ENCODE assay signal across 8 cellular contexts in genomic region chr7:1460757-1461639, GRCh38. TPM values are rescaled to one million over a fixed set of nuclear protein-coding genes. Genes with fewer than 3 reads are reported as not detected.
A peak's percentile ranks its signal among the peaks of the same experiment; 100 is the strongest.
DNase-seq lines count a peak whose midpoint lies in the region; FAIRE-seq and TF ChIP-seq lines count a peak whose summit lies in the region.
"Had no signal": no experiment of that assay in that cellular context is flagged by ENCODE, and none has a peak within 500 bp of the region (broad histone marks: within the 10 kb centered on the region; RNA-seq: fewer than 3 reads in every experiment).

No MANE protein-coding gene starts in this region.

- H3K9me3 Mint-ChIP-seq in astrocyte (ENCODE audit: unreplicated experiment): no peaks in the 10 kb centered on the region

- H2AFZ ChIP-seq in astrocyte (ENCODE audit: low read depth, low read length) (no peak overlapping the region), keratinocyte (ENCODE audit: control insufficient read depth, low read length) (peak overlapping the region; percentile 74), Karpas-422 (ENCODE audit: low read length) (no peak overlapping the region)

- DNase-seq in astrocyte (ENCODE audit: low read depth) (peak; percentile 32), keratinocyte (ENCODE audit: low read depth, low spot score) (no peak), stromal cell of bone marrow (ENCODE audit: low read depth) (peak; percentile 57), Karpas-422 (no peak)
- DNase-seq in stimulated activated CD4-positive, alpha-beta T cell treated with anti-CD3 and anti-CD28 coated beads, Interleukin-12 subunit alpha, Interleukin-12 subunit beta, amount 100 ng/mL, for 4 hours: no peak
- no peak for DNase-seq in activated naive CD4-positive, alpha-beta T cell treated with anti-CD3 and anti-CD28 coated beads, Interleukin-2, amount 50 U/mL, for 16 hours

- H3K4me1 ChIP-seq in HUES6 (ENCODE audit: control insufficient read depth, insufficient read depth, low read length) (peaks cover 28% of the 10 kb centered on the region), astrocyte (ENCODE audit: insufficient read depth, low read length) (peaks cover 28% of the 10 kb centered on the region), keratinocyte (ENCODE audit: control insufficient read depth, extremely low read depth, insufficient read depth, low read length) (peaks cover 46% of the 10 kb centered on the region), Karpas-422 (ENCODE audit: low read length) (no peaks in the 10 kb centered on the region)

- TF ChIP-seq CTCF in astrocyte (IDR thresholded peaks at IDR 0.05; ENCODE audit: insufficient read depth, low read depth, low read length) (no peak), keratinocyte (optimal IDR thresholded peaks at IDR 0.05 in 1 of 3, IDR thresholded peaks at IDR 0.05 in 1 of 3, conservative IDR thresholded peaks at IDR 0.05 in 1 of 3; ENCODE audit: extremely low read depth in 1 of 3, insufficient read depth in 2 of 3, low read length in 3 of 3) (no peak)

- H4K20me1 ChIP-seq in astrocyte (ENCODE audit: insufficient read depth, low read length): peaks cover 26% of the 10 kb centered on the region
- H4K20me1 ChIP-seq in keratinocyte (ENCODE audit: control insufficient read depth, extremely low read depth, insufficient read depth, low read length): peaks cover 3% of the 10 kb centered on the region
- H4K20me1 ChIP-seq in Karpas-422 (ENCODE audit: insufficient read depth, low read depth, low read length): no peaks in the 10 kb centered on the region

- peaks cover 2% of the 10 kb centered on the region for H3K36me3 Mint-ChIP-seq in astrocyte (ENCODE audit: low read depth, unreplicated experiment)

- no peak overlapping the region for H3K27ac Mint-ChIP-seq in astrocyte (ENCODE audit: unreplicated experiment)

- FAIRE-seq in astrocyte (lab: Jason Lieb, UNC): no peak
- no peak for FAIRE-seq in keratinocyte (lab: Jason Lieb, UNC)

- no peaks in the 10 kb centered on the region for H3K9me3 ChIP-seq in HUES6 (ENCODE audit: control insufficient read depth, insufficient read depth, low read depth, low read length)
- H3K9me3 ChIP-seq in astrocyte (ENCODE audit: insufficient read depth, low read depth, low read length): no peaks in the 10 kb centered on the region
- no peaks in the 10 kb centered on the region for H3K9me3 ChIP-seq in keratinocyte (ENCODE audit: control insufficient read depth, low read depth, low read length)
- H3K9me3 ChIP-seq in Karpas-422 (ENCODE audit: low read length): no peaks in the 10 kb centered on the region
- H3K9me3 ChIP-seq: SJSA1 had no signal

- H3K36me3 ChIP-seq in HUES6 (ENCODE audit: control insufficient read depth, insufficient read depth, low read length): no peaks in the 10 kb centered on the region
- no peaks in the 10 kb centered on the region for H3K36me3 ChIP-seq in astrocyte (ENCODE audit: insufficient read depth, low read length)
- no peaks in the 10 kb centered on the region for H3K36me3 ChIP-seq in keratinocyte (ENCODE audit: control insufficient read depth in 2 of 2, extremely low read depth in 1 of 2, insufficient read depth in 2 of 2, low read length in 2 of 2)
- no peaks in the 10 kb centered on the region for H3K36me3 ChIP-seq in Karpas-422 (ENCODE audit: insufficient read depth, low read length)

- peak overlapping the region; percentile 14 for H3K4me3 Mint-ChIP-seq in astrocyte (ENCODE audit: unreplicated experiment)

- H3K27me3 ChIP-seq in HUES6 (ENCODE audit: control insufficient read depth, insufficient read depth, low read length): no peaks in the 10 kb centered on the region
- no peaks in the 10 kb centered on the region for H3K27me3 ChIP-seq in astrocyte (ENCODE audit: insufficient read depth, low read length)
- no peaks in the 10 kb centered on the region for H3K27me3 ChIP-seq in keratinocyte (ENCODE audit: control insufficient read depth, extremely low read depth, insufficient read depth, low read length)
- no peaks in the 10 kb centered on the region for H3K27me3 ChIP-seq in Karpas-422 (ENCODE audit: low read length)
- H3K27me3 ChIP-seq: SJSA1 had no signal

- H3K27ac ChIP-seq in HUES6 (ENCODE audit: low read depth, low read length): no peak overlapping the region
- no peak overlapping the region for H3K27ac ChIP-seq in astrocyte (ENCODE audit: low read depth, low read length)
- H3K27ac ChIP-seq in keratinocyte (ENCODE audit: control insufficient read depth, insufficient read depth, low read length): peak overlapping the region; percentile 49
- H3K27ac ChIP-seq in Karpas-422 (ENCODE audit: low read length): no peak overlapping the region
- H3K27ac ChIP-seq: SJSA1 had no signal

- H3K4me1 Mint-ChIP-seq in astrocyte (ENCODE audit: low read depth, unreplicated experiment): peaks cover 5% of the 10 kb centered on the region

- H3K4me2 ChIP-seq in astrocyte (ENCODE audit: low read length) (peak overlapping the region; percentile 83), keratinocyte (ENCODE audit: control insufficient read depth, extremely low read depth, insufficient read depth, low read depth, low read length) (peak overlapping the region; percentile 82), Karpas-422 (ENCODE audit: low read depth, low read length, poor library complexity, severe bottlenecking) (no peak overlapping the region)

- H3K9me2 ChIP-seq in Karpas-422 (replicated peaks; ENCODE audit: insufficient read depth, low read length): no peaks in the 10 kb centered on the region

- H3K79me2 ChIP-seq in astrocyte (ENCODE audit: insufficient read depth, low read length) (peaks cover 30% of the 10 kb centered on the region), keratinocyte (ENCODE audit: control insufficient read depth, insufficient read depth, low read length) (peaks cover 27% of the 10 kb centered on the region), Karpas-422 (ENCODE audit: low read length) (no peaks in the 10 kb centered on the region)

- dilution Hi-C loops in keratinocyte (cut with MboI; ENCODE audit: extremely low pct_ligation_motif_present, low sequenced_read_pairs): no loop called here

- peak overlapping the region; percentile 29 for H3K9ac ChIP-seq in HUES6 (ENCODE audit: low read length)
- H3K9ac ChIP-seq in astrocyte (ENCODE audit: low read length): no peak overlapping the region
- H3K9ac ChIP-seq in keratinocyte (ENCODE audit: control insufficient read depth, extremely low read depth, insufficient read depth, low read length): peak overlapping the region; percentile 72
- H3K9ac ChIP-seq in Karpas-422 (ENCODE audit: low read length): no peak overlapping the region

- H3K9me1 ChIP-seq in keratinocyte (ENCODE audit: control insufficient read depth, extremely low read depth, insufficient read depth, low read length): no peaks in the 10 kb centered on the region

- H3K4me3 ChIP-seq in HUES6 (ENCODE audit: low read depth, low read length) (no peak overlapping the region), astrocyte (ENCODE audit: insufficient read depth, low read depth, low read length) (no peak overlapping the region), keratinocyte (ENCODE audit: control insufficient read depth in 2 of 3, extremely low read depth in 1 of 3, insufficient read depth in 2 of 3, low read depth in 1 of 3, low read length in 3 of 3) (peak overlapping the region in 2 of 3 experiments; percentile 1 to 2), Karpas-422 (ENCODE audit: low read length) (no peak overlapping the region)

- H3K27me3 Mint-ChIP-seq in astrocyte (ENCODE audit: low read depth, unreplicated experiment): no peaks in the 10 kb centered on the region

RNA-seq across cellular contexts. Expression of gene MICALL2, which starts 1.7 kb away (rescaled TPM):
- total RNA-seq in astrocyte: 41.5 and 43.4 TPM in 2 replicates
- 10.4 to 24.5 TPM (median 11.7 TPM) in 3 replicates for polyA plus RNA-seq in keratinocyte
- 28.1 TPM for polyA plus RNA-seq in keratinocyte (2011; ENCODE audit: low read depth)
- polyA plus RNA-seq in keratinocyte (2011; cell fraction: cytosol; rRNA removed): 2.8 and 8.9 TPM in 2 replicates
- polyA plus RNA-seq in keratinocyte (2011; cell fraction: nucleus; rRNA removed): 72.6 and 111 TPM in 2 replicates
- polyA plus RNA-seq in keratinocyte (2012; ENCODE audit: low replicate concordance): 17.4 and 20.1 TPM in 2 replicates
- 10.1 to 23.3 TPM (median 22.6 TPM) in 3 replicates for polyA minus RNA-seq in keratinocyte
- polyA minus RNA-seq in keratinocyte (2011; cell fraction: cytosol; rRNA and poly(A)+ RNA removed): 18.8 TPM
- polyA minus RNA-seq in keratinocyte (2011; cell fraction: nucleus; rRNA and poly(A)+ RNA removed): 34.1 and 38.5 TPM in 2 replicates
- not detected in 2 replicates for total RNA-seq in Karpas-422 (2014; rRNA removed; shearing (Covaris generic); ENCODE audit: low replicate concordance)

RNA-seq across cellular contexts. Expression of gene INTS1, which starts 43.2 kb away (rescaled TPM):
- total RNA-seq in astrocyte: 81.4 and 81.9 TPM in 2 replicates
- 10.6 to 18.0 TPM (median 14.3 TPM) in 3 replicates for polyA plus RNA-seq in keratinocyte
- polyA plus RNA-seq in keratinocyte (2011; ENCODE audit: low read depth): 10.9 TPM
- polyA plus RNA-seq in keratinocyte (2011; cell fraction: cytosol; rRNA removed): 8.1 and 24.4 TPM in 2 replicates
- polyA plus RNA-seq in keratinocyte (2011; cell fraction: nucleus; rRNA removed): 51.1 and 79.6 TPM in 2 replicates
- 35.3 and 50.3 TPM in 2 replicates for polyA plus RNA-seq in keratinocyte (2012; ENCODE audit: low replicate concordance)
- 23.9 to 68.4 TPM (median 27.1 TPM) in 3 replicates for polyA minus RNA-seq in keratinocyte
- 87.1 TPM for polyA minus RNA-seq in keratinocyte (2011; cell fraction: cytosol; rRNA and poly(A)+ RNA removed)
- 61.0 and 78.5 TPM in 2 replicates for polyA minus RNA-seq in keratinocyte (2011; cell fraction: nucleus; rRNA and poly(A)+ RNA removed)
- total RNA-seq in Karpas-422 (2014; rRNA removed; shearing (Covaris generic); ENCODE audit: low replicate concordance): 25.7 and 42.1 TPM in 2 replicates

Comparison
In these comparisons a context has a peak if more than half of its experiments do, and no peak if none do; other contexts are left out.
1. H3K4me3 ChIP-seq: peak in keratinocyte (2 of 3); none in HUES6 (single experiment), astrocyte (single experiment) and Karpas-422 (single experiment).
2. H3K9ac ChIP-seq: peak in HUES6 (single experiment) and keratinocyte (single experiment); none in astrocyte (single experiment) and Karpas-422 (single experiment).
3. DNase-seq: peak in astrocyte (single experiment) and stromal cell of bone marrow (single experiment); none in keratinocyte (single experiment), stimulated activated CD4-positive, alpha-beta T cell treated with anti-CD3 and anti-CD28 coated beads, Interleukin-12 subunit alpha, Interleukin-12 subunit beta, amount 100 ng/mL, for 4 hours (single experiment), Karpas-422 (single experiment) and activated naive CD4-positive, alpha-beta T cell treated with anti-CD3 and anti-CD28 coated beads, Interleukin-2, amount 50 U/mL, for 16 hours (single experiment).
4. RNA of gene MICALL2, which starts 1.7 kb away (total RNA-seq): 41.5 to 43.4 TPM in astrocyte; not detected in Karpas-422; every median in the first group is over 10 times any median in the second.